In genomic region chr9:135198889-135199288, GRCh38 we compare ENCODE assay signal across 13 cellular contexts.
"Had no signal": no experiment of that assay in that cellular context is flagged by ENCODE, and none has a peak within 500 bp of the region (broad histone marks: within the 10 kb centered on the region; RNA-seq: fewer than 3 reads in every experiment).

No MANE protein-coding gene starts in this region.

- H3K4me3 ChIP-seq: stomach, thoracic aorta had no signal

- H3K4me1 ChIP-seq: parathyroid adenoma, stomach had no signal

- H3K27ac ChIP-seq: parathyroid adenoma, stomach, thoracic aorta had no signal

- H2AFZ ChIP-seq: parathyroid adenoma had no signal

- H3K4me3 Mint-ChIP-seq: activated CD4-positive, alpha-beta T cell treated with anti-CD3 and anti-CD28 coated beads for 36 hours; activated CD8-positive, alpha-beta T cell treated with anti-CD3 and anti-CD28 coated beads, Interleukin-2, amount 10 ng/mL, durations not matched to agents 7 days and 5 days; activated T-helper 1 cell treated with anti-CD3 and anti-CD28 coated beads, Interleukin-12 subunit alpha, Interleukin-12 subunit beta, Interleukin-2, Interleukin-4 antibody, amounts not matched to agents 30 ng/mL and 10 ng/mL and 1 ng/mL, durations not matched to agents 14 hours and 24 hours and 36 hours had no signal

- DNase-seq: activated CD4-positive, alpha-beta T cell treated with anti-CD3 and anti-CD28 coated beads for 36 hours; activated CD8-positive, alpha-beta memory T cell treated with anti-CD3 and anti-CD28 coated beads, Interleukin-2, amount 50 U/mL, for 48 hours; activated CD8-positive, alpha-beta T cell treated with anti-CD3 and anti-CD28 coated beads, Interleukin-2, amount 10 ng/mL, durations not matched to agents 7 days and 5 days; activated naive CD4-positive, alpha-beta T cell; aorta; glutamatergic neuron; retina; stimulated activated CD4-positive, alpha-beta T cell treated with anti-CD3 and anti-CD28 coated beads, Interleukin-15, amount 100 ng/mL, for 24 hours; stimulated activated CD4-positive, alpha-beta T cell treated with anti-CD3 and anti-CD28 coated beads, Interleukin-4, amount 100 ng/mL, for 4 hours; stomach had no signal

- H3K4me1 Mint-ChIP-seq: activated CD4-positive, alpha-beta T cell treated with anti-CD3 and anti-CD28 coated beads for 36 hours had no signal

- H3K36me3 ChIP-seq: stomach, thoracic aorta had no signal

- ATAC-seq: activated CD4-positive, alpha-beta T cell treated with anti-CD3 and anti-CD28 coated beads for 36 hours; activated CD8-positive, alpha-beta T cell treated with anti-CD3 and anti-CD28 coated beads, Interleukin-2, amount 10 ng/mL, durations not matched to agents 7 days and 5 days had no signal

- H3K27ac Mint-ChIP-seq: activated CD4-positive, alpha-beta T cell treated with anti-CD3 and anti-CD28 coated beads for 36 hours; activated CD8-positive, alpha-beta T cell treated with anti-CD3 and anti-CD28 coated beads, Interleukin-2, amount 10 ng/mL, durations not matched to agents 7 days and 5 days; activated T-helper 1 cell treated with anti-CD3 and anti-CD28 coated beads, Interleukin-12 subunit alpha, Interleukin-12 subunit beta, Interleukin-2, Interleukin-4 antibody, amounts not matched to agents 30 ng/mL and 10 ng/mL and 1 ng/mL, durations not matched to agents 14 hours and 24 hours and 36 hours had no signal

- H3K79me2 ChIP-seq: parathyroid adenoma had no signal
